Comparison of ENCODE assay signal across 28 cellular contexts in genomic region chr4:92506933-92507332, GRCh38.
"Had no signal": no experiment of that assay in that cellular context is flagged by ENCODE, and none has a peak within 500 bp of the region (broad histone marks: within the 10 kb centered on the region; RNA-seq: fewer than 3 reads in every experiment).

No MANE protein-coding gene starts in this region.

- ATAC-seq: naive thymus-derived CD4-positive, alpha-beta T cell; natural killer cell; psoas muscle; right cardiac atrium; right lobe of liver; stimulated activated effector memory CD8-positive, alpha-beta T cell treated with anti-CD3 and anti-CD28 coated beads, Interleukin-12 subunit alpha, Interleukin-12 subunit beta, amount 100 ng/mL, for 72 hours; stimulated activated naive B cell treated with anti-CD40 and anti-IgM and Interleukin-4, amounts not matched to agents 10 μg/mL and 1 μg/mL and 100 μg/mL, for 72 hours had no signal

- DNase-seq: naive thymus-derived CD4-positive, alpha-beta T cell; natural killer cell; occipital lobe; ovary; posterior cingulate gyrus; psoas muscle; right cardiac atrium; right lobe of liver; sigmoid colon; small intestine; stimulated activated CD4-positive, alpha-beta T cell treated with anti-CD3 and anti-CD28 coated beads, Interleukin-15, amount 100 ng/mL, for 24 hours; stimulated activated CD4-positive, alpha-beta T cell treated with anti-CD3 and anti-CD28 coated beads, Interleukin-2, amount 100 ng/mL, for 48 hours; stimulated activated CD4-positive, alpha-beta T cell treated with anti-CD3 and anti-CD28 coated beads, Interleukin-4, amount 100 ng/mL, for 24 hours; stimulated activated naive B cell treated with anti-CD40 and anti-IgM and Interleukin-4, amounts not matched to agents 10 μg/mL and 1 μg/mL and 100 μg/mL, for 72 hours; stimulated activated naive CD4-positive, alpha-beta T cell treated with Interleukin-2 at 50 U/mL for 16 hours; stomach; thyroid gland; trophoblast cell; upper lobe of left lung had no signal

- H3K9me3 ChIP-seq: ovary, psoas muscle, right lobe of liver, sigmoid colon, stomach, thoracic aorta, thyroid gland, tibial nerve, upper lobe of left lung had no signal

- H3K4me1 ChIP-seq: parathyroid adenoma, psoas muscle, right lobe of liver, sigmoid colon, stomach, thyroid gland, tibial nerve, upper lobe of left lung had no signal

- H3K79me2 ChIP-seq: parathyroid adenoma had no signal

- H3K36me3 Mint-ChIP-seq: naive thymus-derived CD4-positive, alpha-beta T cell; natural killer cell; stimulated activated effector memory CD8-positive, alpha-beta T cell treated with anti-CD3 and anti-CD28 coated beads, Interleukin-12 subunit alpha, Interleukin-12 subunit beta, amount 100 ng/mL, for 72 hours; stimulated activated naive B cell treated with anti-CD40 and anti-IgM and Interleukin-4, amounts not matched to agents 10 μg/mL and 1 μg/mL and 100 μg/mL, for 72 hours had no signal

- H3K4me3 ChIP-seq: ovary, psoas muscle, right lobe of liver, sigmoid colon, stomach, thoracic aorta, thyroid gland, tibial nerve, upper lobe of left lung had no signal

- FAIRE-seq: small intestine, urothelium cell line had no signal

- H3K27me3 Mint-ChIP-seq: naive thymus-derived CD4-positive, alpha-beta T cell; progenitor cell of endocrine pancreas; stimulated activated naive B cell treated with anti-CD40 and anti-IgM and Interleukin-4, amounts not matched to agents 10 μg/mL and 1 μg/mL and 100 μg/mL, for 72 hours; stimulated activated naive CD8-positive, alpha-beta T cell treated with anti-CD3 and anti-CD28 coated beads, Interleukin-15, Interleukin-2, amounts not matched to agents 100 ng/mL and 50 ng/mL, for 24 hours had no signal

- H3K4me1 Mint-ChIP-seq: naive thymus-derived CD4-positive, alpha-beta T cell; natural killer cell; nephron; neural crest cell; stimulated activated effector memory CD8-positive, alpha-beta T cell treated with anti-CD3 and anti-CD28 coated beads, Interleukin-12 subunit alpha, Interleukin-12 subunit beta, amount 100 ng/mL, for 72 hours; stimulated activated naive B cell treated with anti-CD40 and anti-IgM and Interleukin-4, amounts not matched to agents 10 μg/mL and 1 μg/mL and 100 μg/mL, for 72 hours had no signal

- H3K4me3 Mint-ChIP-seq: naive thymus-derived CD4-positive, alpha-beta T cell; natural killer cell; nephron; neural crest cell; stimulated activated effector memory CD8-positive, alpha-beta T cell treated with anti-CD3 and anti-CD28 coated beads, Interleukin-12 subunit alpha, Interleukin-12 subunit beta, amount 100 ng/mL, for 72 hours; stimulated activated naive B cell treated with anti-CD40 and anti-IgM and Interleukin-4, amounts not matched to agents 10 μg/mL and 1 μg/mL and 100 μg/mL, for 72 hours; stimulated activated naive CD8-positive, alpha-beta T cell treated with anti-CD3 and anti-CD28 coated beads, Interleukin-15, Interleukin-2, amounts not matched to agents 100 ng/mL and 50 ng/mL, for 24 hours had no signal

- H3K27me3 ChIP-seq: ovary, right lobe of liver, sigmoid colon, stomach, thyroid gland, tibial nerve, upper lobe of left lung had no signal

- H2AFZ ChIP-seq: parathyroid adenoma had no signal

- H3K27ac ChIP-seq: ovary, parathyroid adenoma, psoas muscle, right lobe of liver, sigmoid colon, stomach, thoracic aorta, thyroid gland, tibial nerve, upper lobe of left lung had no signal

- H3K27ac Mint-ChIP-seq: naive thymus-derived CD4-positive, alpha-beta T cell; natural killer cell; nephron; progenitor cell of endocrine pancreas; stimulated activated effector memory CD8-positive, alpha-beta T cell treated with anti-CD3 and anti-CD28 coated beads, Interleukin-12 subunit alpha, Interleukin-12 subunit beta, amount 100 ng/mL, for 72 hours; stimulated activated naive B cell treated with anti-CD40 and anti-IgM and Interleukin-4, amounts not matched to agents 10 μg/mL and 1 μg/mL and 100 μg/mL, for 72 hours; stimulated activated naive CD8-positive, alpha-beta T cell treated with anti-CD3 and anti-CD28 coated beads, Interleukin-15, Interleukin-2, amounts not matched to agents 100 ng/mL and 50 ng/mL, for 24 hours had no signal

- H3K36me3 ChIP-seq: ovary, right lobe of liver, sigmoid colon, stomach, thoracic aorta, thyroid gland, tibial nerve, upper lobe of left lung had no signal

- H3K9ac ChIP-seq: parathyroid adenoma had no signal

- H3K9me3 Mint-ChIP-seq: nephron, neural crest cell had no signal
